Comparison of ENCODE assay signal across 27 cellular contexts in the genomic region with DNA sequence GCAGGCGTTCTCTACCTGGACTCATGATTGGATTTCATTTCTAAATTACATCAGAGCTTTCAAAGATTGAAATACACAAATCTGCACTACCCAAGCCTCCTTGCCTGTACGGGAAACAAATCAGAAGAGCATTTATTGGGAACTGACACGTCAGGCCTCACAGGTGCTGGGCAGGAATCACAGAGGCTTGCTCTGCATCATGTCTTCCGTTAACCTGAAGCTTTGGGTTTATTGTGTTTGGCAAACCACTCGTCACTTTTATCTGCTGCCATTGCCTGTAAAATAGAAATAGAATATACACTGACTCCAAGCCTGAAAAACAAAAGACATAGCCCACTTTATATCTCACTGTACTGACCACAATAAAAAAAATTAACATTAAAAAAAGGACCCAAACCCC.
"Had no signal": no experiment of that assay in that cellular context is flagged by ENCODE, and none has a peak within 500 bp of the region (broad histone marks: within the 10 kb centered on the region; RNA-seq: fewer than 3 reads in every experiment).

No MANE protein-coding gene starts in this region.

- H3K9me3 Mint-ChIP-seq: naive B cell; natural killer cell; nephron progenitor cell; neural progenitor cell; stimulated activated naive B cell treated with anti-CD40 and anti-IgM and Interleukin-4, amounts not matched to agents 10 μg/mL and 1 μg/mL and 100 μg/mL, for 72 hours had no signal

- H3K27me3 Mint-ChIP-seq: naive B cell; progenitor cell of endocrine pancreas; stimulated activated naive B cell treated with anti-CD40 and anti-IgM and Interleukin-4, amounts not matched to agents 10 μg/mL and 1 μg/mL and 100 μg/mL, for 72 hours had no signal

- DNase-seq: mesendoderm; naive B cell; natural killer cell; nephron progenitor cell; occipital lobe; retina; right lobe of liver; stimulated activated CD4-positive, alpha-beta T cell treated with anti-CD3 and anti-CD28 coated beads, Interleukin-12 subunit alpha, Interleukin-12 subunit beta, amount 100 ng/mL, for 4 hours; stimulated activated CD4-positive, alpha-beta T cell treated with anti-CD3 and anti-CD28 coated beads, Interleukin-15, amount 100 ng/mL, for 24 hours; stimulated activated CD4-positive, alpha-beta T cell treated with anti-CD3 and anti-CD28 coated beads, Interleukin-2, amount 100 ng/mL, for 24 hours; stimulated activated CD4-positive, alpha-beta T cell treated with anti-CD3 and anti-CD28 coated beads, Interleukin-4, amount 100 ng/mL, for 1 hour; stimulated activated naive B cell treated with anti-CD40 and anti-IgM and Interleukin-4, amounts not matched to agents 10 μg/mL and 1 μg/mL and 100 μg/mL, for 72 hours; stimulated activated naive CD8-positive, alpha-beta T cell treated with anti-CD3 and anti-CD28 coated beads, Interleukin-15, Interleukin-2, amounts not matched to agents 100 U/mL and 50 U/mL, for 24 hours; stomach; testis; thyroid gland; transverse colon; upper lobe of left lung had no signal

- H3K4me3 ChIP-seq: hepatocyte, lung, neural progenitor cell, right lobe of liver, skin epidermis, stomach, testis, thyroid gland, transverse colon, upper lobe of left lung, vagina had no signal

- H3K9me3 ChIP-seq: neutrophil, right lobe of liver, stomach, testis, thyroid gland, transverse colon, upper lobe of left lung, vagina had no signal

- H3K27ac ChIP-seq: hepatocyte, neural progenitor cell, neutrophil, parathyroid adenoma, right lobe of liver, skin epidermis, stomach, testis, thyroid gland, transverse colon, upper lobe of left lung, vagina had no signal

- H3K27me3 ChIP-seq: hepatocyte, neural progenitor cell, neutrophil, right lobe of liver, stomach, testis, thyroid gland, transverse colon, upper lobe of left lung, vagina had no signal

- H3K27ac Mint-ChIP-seq: mesothelial cell of epicardium; naive B cell; natural killer cell; neural progenitor cell; stimulated activated naive B cell treated with anti-CD40 and anti-IgM and Interleukin-4, amounts not matched to agents 10 μg/mL and 1 μg/mL and 100 μg/mL, for 72 hours had no signal

- H3K4me3 Mint-ChIP-seq: mesothelial cell of epicardium; naive B cell; natural killer cell; nephron progenitor cell; neural progenitor cell; stimulated activated naive B cell treated with anti-CD40 and anti-IgM and Interleukin-4, amounts not matched to agents 10 μg/mL and 1 μg/mL and 100 μg/mL, for 72 hours had no signal

- ATAC-seq: natural killer cell; right lobe of liver; stimulated activated naive B cell treated with anti-CD40 and anti-IgM and Interleukin-4, amounts not matched to agents 10 μg/mL and 1 μg/mL and 100 μg/mL, for 72 hours; stimulated activated naive CD8-positive, alpha-beta T cell treated with anti-CD3 and anti-CD28 coated beads, Interleukin-15, Interleukin-2, amounts not matched to agents 100 U/mL and 50 U/mL, for 24 hours had no signal

- H3K4me1 Mint-ChIP-seq: natural killer cell; stimulated activated naive B cell treated with anti-CD40 and anti-IgM and Interleukin-4, amounts not matched to agents 10 μg/mL and 1 μg/mL and 100 μg/mL, for 72 hours had no signal

- H3K4me1 ChIP-seq: parathyroid adenoma, right lobe of liver, testis, thyroid gland, transverse colon, vagina had no signal
